In genomic region chr1:161539731-161540561, GRCh38 we compare ENCODE assay signal across 8 cellular contexts. TPM values are rescaled to one million over a fixed set of nuclear protein-coding genes. Genes with fewer than 3 reads are reported as not detected.
DNase-seq lines count a peak whose midpoint lies in the region; ATAC-seq and TF ChIP-seq lines count a peak whose summit lies in the region.
"Not testable (repeated sequence)": the region's sequence is repeated elsewhere in the genome, so short reads cannot be mapped to it uniquely, and the experiment has no call there.

No MANE protein-coding gene starts in this region.

- H3K9me3 ChIP-seq in heart left ventricle; parathyroid adenoma (ENCODE audit: control insufficient read depth, low read length); thyroid gland: not testable (repeated sequence)

- H3K27ac ChIP-seq in heart left ventricle (peak overlapping the region in 6 of 12 donors; percentile 8 to 83 (median 34)), thyroid gland (peak overlapping the region; percentile 20 to 30 (median 28))
- not testable (repeated sequence) for H3K27ac ChIP-seq in parathyroid adenoma

- H2AFZ ChIP-seq in parathyroid adenoma = peak overlapping the region; percentile 56

- peaks cover 0 to 42% (median 0%) of the 10 kb centered on the region in 12 donors for H3K4me1 ChIP-seq in heart left ventricle
- not testable (repeated sequence) for H3K4me1 ChIP-seq in parathyroid adenoma, thyroid gland

- H3K4me2 ChIP-seq in parathyroid adenoma (ENCODE audit: low read length) = peak overlapping the region; percentile 79

- TF ChIP-seq CTCF in GM06990 (IDR thresholded peaks at IDR 0.05; ENCODE audit: insufficient read depth, low read length, poor library complexity, severe bottlenecking) = peak; percentile 10
- not testable (repeated sequence) for TF ChIP-seq CTCF in heart left ventricle (IDR thresholded peaks at IDR 0.05); parathyroid adenoma (IDR thresholded peaks at IDR 0.05); thyroid gland (IDR thresholded peaks at IDR 0.05)

- H3K27me3 ChIP-seq in GM06990 (replicated peaks; ENCODE audit: control insufficient read depth, insufficient read depth, low read length); heart left ventricle; parathyroid adenoma (ENCODE audit: control insufficient read depth, insufficient read depth, low read length); thyroid gland: not testable (repeated sequence)

- peak overlapping the region; percentile 61 for H3K4me3 ChIP-seq in GM06990 (replicated peaks; ENCODE audit: low read depth, low read length)
- peak overlapping the region; percentile 11 to 68 (median 49) for H3K4me3 ChIP-seq in heart left ventricle
- H3K4me3 ChIP-seq in parathyroid adenoma (ENCODE audit: low read depth, low read length) = peak overlapping the region; percentile 36
- H3K4me3 ChIP-seq in thyroid gland (replicated peaks in 1 of 3) = peak overlapping the region in 2 of 3 donors; percentile 8 to 23

- WGBS in heart left ventricle, 4 donors = 4 to 5% (median 4%) methylated on average over 40 of the region's 40 CpGs
- 5 to 6% methylated on average over 39 to 40 of the region's 40 CpGs for WGBS in thyroid gland, 2 donors

- not testable (repeated sequence) for H3K79me2 ChIP-seq in parathyroid adenoma

- H3K9ac ChIP-seq in parathyroid adenoma = not testable (repeated sequence)

- TF ChIP-seq POLR2A in heart left ventricle (IDR thresholded peaks at IDR 0.05); thyroid gland (IDR thresholded peaks at IDR 0.05): not testable (repeated sequence)

- ATAC-seq in HG02588 (IDR thresholded peaks at IDR 0.05; ENCODE audit: unreplicated experiment) (peak; percentile 62), heart left ventricle (peak; percentile 37 to 84 (median 70))

- intact Hi-C loops in heart left ventricle (cut with DNase I) = loop anchor here in 1 of 10 donors (5.0 kb wide), 1 partner anchor 72 kb away; no protein-coding TSS in a partner anchor
- intact Hi-C loops in thyroid gland (cut with DNase I) = not testable (repeated sequence)

- DNase-seq in GM06990 (ENCODE audit: extremely low read depth, insufficient read length) = peak; percentile 90
- DNase-seq in MV-4-11 (lab: John Stamatoyannopoulos, UW) = peak; percentile 94
- peak; percentile 50 for DNase-seq in SW480 (ENCODE audit: low spot score)
- peak; percentile 85 for DNase-seq in activated naive CD8-positive, alpha-beta T cell treated with anti-CD3 and anti-CD28 coated beads, Interleukin-2, amount 50 U/mL, for 16 hours (ENCODE audit: low read depth, low spot score)
- peak; percentile 62 to 87 (median 74) for DNase-seq in heart left ventricle
- DNase-seq in thyroid gland = peak; percentile 56 to 60

- H3K36me3 ChIP-seq in GM06990 (ENCODE audit: control insufficient read depth, insufficient read depth, low read length); heart left ventricle; parathyroid adenoma (ENCODE audit: control insufficient read depth, insufficient read depth, low read length); thyroid gland: not testable (repeated sequence)

RNA-seq across cellular contexts. Expression of gene FCGR3A, which starts 9.7 kb away (rescaled TPM):
- total RNA-seq in heart left ventricle (100 to 1,000 TPM in 1 of 9 donors, 10 to 100 TPM in 3, 1 to 10 TPM in 5; 1.8 to 204 (median 9.2) TPM), thyroid gland (10 to 100 TPM in 1 of 4 donors, 1 to 10 TPM in 3; 1.7 to 11.7 (median 7.6) TPM)
- 1 to 10 TPM; 3.2 to 9.9 TPM for polyA plus RNA-seq in heart left ventricle

RNA-seq across cellular contexts. Expression of gene HSPA6, which starts 15.6 kb away (rescaled TPM):
- total RNA-seq in heart left ventricle (1 to 10 TPM in 3 of 9 donors, under 1 TPM in 6; 0.27 to 5.9 (median 0.93) TPM), thyroid gland (1 to 10 TPM in 3 of 4 donors, under 1 TPM in 1; 0.75 to 4.7 (median 2.7) TPM)
- polyA plus RNA-seq in heart left ventricle = 1 to 10 TPM in 1 of 2 donors, under 1 TPM in 1; 0.65 to 1.3 TPM

RNA-seq across cellular contexts. Expression of gene FCGR2A, which starts 34.7 kb away (rescaled TPM):
- total RNA-seq in heart left ventricle = 100 to 1,000 TPM in 1 of 9 donors, 10 to 100 TPM in 7, 1 to 10 TPM in 1; 9.7 to 131 (median 11.7) TPM
- polyA plus RNA-seq in heart left ventricle = 10 to 100 TPM in 1 of 2 donors, 1 to 10 TPM in 1; 5.2 to 11.4 TPM
- total RNA-seq in thyroid gland = 10 to 100 TPM in 3 of 4 donors, 1 to 10 TPM in 1; 8.5 to 63.7 (median 17.0) TPM
